8 cellular contexts compared by ENCODE assay signal in genomic region chr10:84715911-84716310, GRCh38.
DNase-seq lines count a peak whose midpoint lies in the region; ATAC-seq and TF ChIP-seq lines count a peak whose summit lies in the region.

No MANE protein-coding gene starts in this region.

- no peaks in the 10 kb centered on the region for H3K27me3 Mint-ChIP-seq in stimulated activated memory B cell treated with anti-CD40 and anti-IgM and Interleukin-4, amounts not matched to agents 10 μg/mL and 1 μg/mL and 100 μg/mL, for 72 hours

- H3K36me3 ChIP-seq in A673 (ENCODE audit: insufficient read depth, low read length, poor library complexity, severe bottlenecking) (no peaks in the 10 kb centered on the region), esophagus squamous epithelium (no peaks in the 10 kb centered on the region), testis (ENCODE audit: low read depth, missing control alignments) (no peaks in the 10 kb centered on the region)

- POLR2A ChIA-PET in A673 (lab: Charles Lee; ENCODE audit: low non-redundant PET): no interaction called here

- WGBS in esophagus squamous epithelium, 2 donors: 32 to 38% methylated on average over 2 of the region's 2 CpGs
- 29 to 38% methylated on average over 2 of the region's 2 CpGs for WGBS in testis, 2 donors

- BruUV-seq in A673 (replicated peaks; lab: Mats Ljungman, UMichigan): no TSS peak

- H3K4me1 Mint-ChIP-seq in stimulated activated memory B cell treated with anti-CD40 and anti-IgM and Interleukin-4, amounts not matched to agents 10 μg/mL and 1 μg/mL and 100 μg/mL, for 72 hours: no peaks in the 10 kb centered on the region

- intact Hi-C loops in A673 (cut with micrococcal nuclease; ENCODE audit: unreplicated experiment): loop anchor here (2.0 to 10.0 kb wide), 3 partner anchors 175 to 454 kb away; no protein-coding TSS in a partner anchor
- intact Hi-C loops in esophagus squamous epithelium (cut with DNase I): no loop called here
- intact Hi-C loops in testis (cut with DNase I; ENCODE audit: low total_unique reads): no loop called here

- ATAC-seq in HG02610 (IDR thresholded peaks at IDR 0.05; ENCODE audit: unreplicated experiment) (peak; percentile 64), HG03460 (IDR thresholded peaks at IDR 0.05; ENCODE audit: unreplicated experiment) (no peak)
- no peak for ATAC-seq in stimulated activated memory B cell treated with anti-CD40 and anti-IgM and Interleukin-4, amounts not matched to agents 10 μg/mL and 1 μg/mL and 100 μg/mL, for 72 hours

- TF ChIP-seq CTCF in A673 (conservative IDR thresholded peaks at IDR 0.05; ENCODE audit: low read depth, low read length): peak; percentile 90
- TF ChIP-seq CTCF in GM10266 (IDR thresholded peaks at IDR 0.05; ENCODE audit: control insufficient read depth, insufficient read depth, low read depth, missing control alignments): peak; percentile 69
- peak in 4 of 6 experiments; percentile 14 to 44 (median 32) for TF ChIP-seq CTCF in esophagus squamous epithelium (IDR thresholded peaks at IDR 0.05)
- peak in 2 of 3 experiments; percentile 49 to 66 for TF ChIP-seq CTCF in testis (IDR thresholded peaks at IDR 0.05)

- H3K4me3 Mint-ChIP-seq in stimulated activated memory B cell treated with anti-CD40 and anti-IgM and Interleukin-4, amounts not matched to agents 10 μg/mL and 1 μg/mL and 100 μg/mL, for 72 hours: no peak overlapping the region

- peaks cover 4% of the 10 kb centered on the region for H3K9me3 Mint-ChIP-seq in stimulated activated memory B cell treated with anti-CD40 and anti-IgM and Interleukin-4, amounts not matched to agents 10 μg/mL and 1 μg/mL and 100 μg/mL, for 72 hours

- H3K4me1 ChIP-seq in A673 (ENCODE audit: insufficient read depth, low read length, poor library complexity, severe bottlenecking) (no peaks in the 10 kb centered on the region), esophagus squamous epithelium (no peaks in the 10 kb centered on the region), testis (no peaks in the 10 kb centered on the region)

- H3K36me3 Mint-ChIP-seq in stimulated activated memory B cell treated with anti-CD40 and anti-IgM and Interleukin-4, amounts not matched to agents 10 μg/mL and 1 μg/mL and 100 μg/mL, for 72 hours: no peaks in the 10 kb centered on the region

- CTCF ChIA-PET in A673 (lab: Charles Lee): no interaction called here

- no peak overlapping the region for H3K27ac Mint-ChIP-seq in stimulated activated memory B cell treated with anti-CD40 and anti-IgM and Interleukin-4, amounts not matched to agents 10 μg/mL and 1 μg/mL and 100 μg/mL, for 72 hours

- TF ChIP-seq POLR2A in esophagus squamous epithelium (IDR thresholded peaks at IDR 0.05) (no peak), testis (IDR thresholded peaks at IDR 0.05) (no peak)

- H3K27ac ChIP-seq in A673 (ENCODE audit: low read depth, low read length, poor library complexity, severe bottlenecking) (no peak overlapping the region), esophagus squamous epithelium (no peak overlapping the region), testis (no peak overlapping the region)

- H3K4me3 ChIP-seq in A673 (ENCODE audit: low read depth, low read length, poor library complexity, severe bottlenecking) (no peak overlapping the region), esophagus squamous epithelium (no peak overlapping the region), testis (no peak overlapping the region)

- peaks cover 34% of the 10 kb centered on the region for H3K27me3 ChIP-seq in A673 (replicated peaks; ENCODE audit: insufficient read depth, low read depth, low read length, poor library complexity)
- H3K27me3 ChIP-seq in esophagus squamous epithelium: peaks cover 0 to 6% (median 0%) of the 10 kb centered on the region in 4 donors
- H3K27me3 ChIP-seq in testis: no peaks in the 10 kb centered on the region

- DNase-seq in A673 (ENCODE audit: low spot score): peak; percentile 73
- peak; percentile 31 for DNase-seq in GM10266 (ENCODE audit: extremely low spot score)
- peak; percentile 13 for DNase-seq in NCI-H526 treated with DMSO at 0.1 percent for 48 hours (lab: John Stamatoyannopoulos, UW)
- DNase-seq in esophagus squamous epithelium (lab: John Stamatoyannopoulos, UW): no peak
- peak; percentile 58 for DNase-seq in testis

- H3K9me3 ChIP-seq in A673 (ENCODE audit: low read depth, low read length, poor library complexity, severe bottlenecking) (no peaks in the 10 kb centered on the region), esophagus squamous epithelium (no peaks in the 10 kb centered on the region), testis (no peaks in the 10 kb centered on the region)

Comparison
In these comparisons a context has a peak if more than half of its experiments do, and no peak if none do; other contexts are left out.
1. CTCF ChIP-seq: peak in every context shown above with its lines; median percentile 90 in A673; 69 in GM10266; 58 in testis; 32 in esophagus squamous epithelium.